Comparison of ENCODE assay signal across 20 cellular contexts in genomic region chr17:68432086-68432864, GRCh38. TPM values are rescaled to one million over a fixed set of nuclear protein-coding genes. Genes with fewer than 3 reads are reported as not detected.
DNase-seq lines count a peak whose midpoint lies in the region; ATAC-seq, FAIRE-seq and TF ChIP-seq lines count a peak whose summit lies in the region.
"Had no signal": no experiment of that assay in that cellular context is flagged by ENCODE, and none has a peak within 500 bp of the region (broad histone marks: within the 10 kb centered on the region; RNA-seq: fewer than 3 reads in every experiment).

No MANE protein-coding gene starts in this region.

- no TSS peak for BruUV-seq in HepG2 (replicated peaks; lab: Mats Ljungman, UMichigan)

- intact Hi-C loops in HepG2 (cut with micrococcal nuclease; ENCODE audit: unreplicated experiment): no loop called here
- intact Hi-C loops in right lobe of liver (cut with DNase I): loop anchor here in 1 of 2 donors (10.0 kb wide), 1 partner anchor 167 kb away; no protein-coding TSS in a partner anchor

- ATAC-seq in HepG2 (no peak), right lobe of liver (no peak)
- ATAC-seq: foreskin keratinocyte, left colon, Panc1 had no signal

- H3K9me3 ChIP-seq in HepG2 (ENCODE audit: low read length): no peaks in the 10 kb centered on the region
- no peaks in the 10 kb centered on the region for H3K9me3 ChIP-seq in right lobe of liver
- H3K9me3 ChIP-seq: esophagus muscularis mucosa, stomach, tibial artery had no signal

- TF ChIP-seq CTCF in HepG2 (CRISPR knock-in tag; IDR thresholded peaks at IDR 0.05): no peak
- TF ChIP-seq CTCF in right lobe of liver (IDR thresholded peaks at IDR 0.05): no peak

- TF ChIP-seq EP300 in HepG2 (IDR thresholded peaks at IDR 0.05; ENCODE audit: low read depth in 2 of 2, low read length in 2 of 2): no peak
- TF ChIP-seq EP300 in HepG2 (CRISPR knock-in tag; IDR thresholded peaks at IDR 0.05; ENCODE audit: borderline replicate concordance): no peak

- H3K9me3 Mint-ChIP-seq in T-helper 2 cell treated with Interferon-gamma antibody and Interleukin-4, amounts not matched to agents 5 μg/mL and 100 μg/mL, for 36 hours: no peaks in the 10 kb centered on the region
- no peaks in the 10 kb centered on the region for H3K9me3 Mint-ChIP-seq in immature natural killer cell
- H3K9me3 Mint-ChIP-seq: dendritic cell treated with granulocyte-macrophage colony-stimulating factor and Interleukin-4, amounts not matched to agents 40 ng/mL and 50 ng/mL, for 4 days; endodermal cell had no signal

- no peak overlapping the region for H3K4me2 ChIP-seq in HepG2 (ENCODE audit: low read depth, low read length)

- H3K4me1 Mint-ChIP-seq in T-helper 2 cell treated with Interferon-gamma antibody and Interleukin-4, amounts not matched to agents 5 μg/mL and 100 μg/mL, for 36 hours (ENCODE audit: low read depth): peaks cover 19% of the 10 kb centered on the region
- peaks cover 17 to 23% of the 10 kb centered on the region in 2 donors for H3K4me1 Mint-ChIP-seq in immature natural killer cell

- H4K20me1 ChIP-seq in HepG2 (ENCODE audit: insufficient read depth, low read length): no peaks in the 10 kb centered on the region

- WGBS in HepG2 (ENCODE audit: low lambda C conversion rate): 95% methylated on average over 14 of the region's 14 CpGs
- WGBS in right lobe of liver (ENCODE audit: insufficient coverage, low coverage, low lambda C conversion rate, missing lambda C conversion rate): 89% methylated on average over 4 of the region's 14 CpGs

- H3K36me3 ChIP-seq in HepG2 (replicated peaks in 1 of 2; ENCODE audit: control insufficient read depth in 1 of 2, insufficient read depth in 2 of 2, low read length in 2 of 2) (peaks cover 37 to 71% of the 10 kb centered on the region in 2 experiments), right lobe of liver (peaks cover 6 to 65% (median 8%) of the 10 kb centered on the region in 4 donors)

- H3K27ac ChIP-seq in HepG2 (ENCODE audit: extremely low read length, insufficient read depth, low read length) (no peak overlapping the region), right lobe of liver (no peak overlapping the region)
- H3K27ac ChIP-seq: esophagus muscularis mucosa, foreskin keratinocyte, stomach, tibial artery had no signal

- no peak for DNase-seq in T-helper 2 cell treated with Interferon-gamma antibody and Interleukin-4, amounts not matched to agents 5 μg/mL and 100 μg/mL, for 36 hours (ENCODE audit: low spot score)
- DNase-seq in T-helper 2 cell (no peak), HepG2 (ENCODE audit: low spot score) (no peak), right lobe of liver (no peak), immature natural killer cell (no peak), ureter (ENCODE audit: low spot score) (peak; percentile 27), NCI-H1105 (lab: John Stamatoyannopoulos, UW) (no peak), GM12892 (ENCODE audit: insufficient read length) (no peak)
- DNase-seq: foreskin keratinocyte; left colon; NCI-H187 treated with DMSO at 0.1 percent for 48 hours; NK-92 treated with Interleukin-12 subunit alpha and Interleukin-12 subunit beta, amount 100 ng/mL, for 24 hours; stomach had no signal

- H3K4me3 ChIP-seq in HepG2 (replicated peaks in 1 of 3; ENCODE audit: insufficient read depth in 1 of 3, low read depth in 2 of 3, low read length in 3 of 3): no peak overlapping the region
- H3K4me3 ChIP-seq in right lobe of liver: no peak overlapping the region
- H3K4me3 ChIP-seq: esophagus muscularis mucosa, stomach, tibial artery had no signal

- H3K27me3 Mint-ChIP-seq in T-helper 2 cell treated with Interferon-gamma antibody and Interleukin-4, amounts not matched to agents 5 μg/mL and 100 μg/mL, for 36 hours (ENCODE audit: low read depth): no peaks in the 10 kb centered on the region
- H3K27me3 Mint-ChIP-seq in immature natural killer cell (ENCODE audit: low read depth in 3 of 3): peaks cover 0 to 5% (median 4%) of the 10 kb centered on the region in 3 donors
- H3K27me3 Mint-ChIP-seq: dendritic cell treated with granulocyte-macrophage colony-stimulating factor and Interleukin-4, amounts not matched to agents 40 ng/mL and 50 ng/mL, for 4 days had no signal

- H3K4me1 ChIP-seq in HepG2 (ENCODE audit: insufficient read depth, low read length) (peaks cover 15% of the 10 kb centered on the region), right lobe of liver (peaks cover 0 to 16% (median 8%) of the 10 kb centered on the region in 4 donors)
- H3K4me1 ChIP-seq: foreskin keratinocyte, tibial artery had no signal

- peak overlapping the region; percentile 58 for H3K27ac Mint-ChIP-seq in T-helper 2 cell treated with Interferon-gamma antibody and Interleukin-4, amounts not matched to agents 5 μg/mL and 100 μg/mL, for 36 hours
- H3K27ac Mint-ChIP-seq in immature natural killer cell: peak overlapping the region in 5 of 6 donors; percentile 5 to 73 (median 35)
- H3K27ac Mint-ChIP-seq: dendritic cell treated with granulocyte-macrophage colony-stimulating factor and Interleukin-4, amounts not matched to agents 40 ng/mL and 50 ng/mL, for 4 days; endodermal cell had no signal

- TF ChIP-seq RAD21 in HepG2 (CRISPR knock-in tag; IDR thresholded peaks at IDR 0.05): no peak

- H3K9ac ChIP-seq in HepG2 (ENCODE audit: insufficient read depth, low read depth, low read length): no peak overlapping the region

- in situ Hi-C loops in HepG2 (cut with HindIII; ENCODE audit: extremely low pct_ligation_motif_present, low pct_unique_long_range_greater_than_20kb): loop anchor here (5.0 kb wide), 1 partner anchor 170 kb away; no protein-coding TSS in a partner anchor

- no peaks in the 10 kb centered on the region for H3K27me3 ChIP-seq in HepG2 (ENCODE audit: control insufficient read depth in 1 of 2, insufficient read depth in 2 of 2, low read length in 2 of 2)
- H3K27me3 ChIP-seq in right lobe of liver: no peaks in the 10 kb centered on the region
- H3K27me3 ChIP-seq: esophagus muscularis mucosa, foreskin keratinocyte, stomach, tibial artery had no signal

- no peak overlapping the region for H2AFZ ChIP-seq in HepG2 (ENCODE audit: low read length)

- POLR2A ChIA-PET in HepG2 (lab: Yijun Ruan, JAX): no interaction called here

- no peaks in the 10 kb centered on the region for H3K79me2 ChIP-seq in HepG2 (ENCODE audit: insufficient read depth, low read length)

- TF ChIP-seq POLR2A in HepG2 (IDR thresholded peaks at IDR 0.05; ENCODE audit: insufficient read depth in 1 of 2, low read depth in 2 of 2, low read length in 2 of 2): no peak
- TF ChIP-seq POLR2A in right lobe of liver (IDR thresholded peaks at IDR 0.05): no peak
- TF ChIP-seq POLR2A in GM12892 (IDR thresholded peaks at IDR 0.05; ENCODE audit: low read depth, low read length): no peak

- H3K4me3 Mint-ChIP-seq in T-helper 2 cell treated with Interferon-gamma antibody and Interleukin-4, amounts not matched to agents 5 μg/mL and 100 μg/mL, for 36 hours: no peak overlapping the region
- no peak overlapping the region for H3K4me3 Mint-ChIP-seq in immature natural killer cell
- H3K4me3 Mint-ChIP-seq: dendritic cell treated with granulocyte-macrophage colony-stimulating factor and Interleukin-4, amounts not matched to agents 40 ng/mL and 50 ng/mL, for 4 days; endodermal cell had no signal

- FAIRE-seq in HepG2 (lab: Jason Lieb, UNC) (no peak), GM12892 (lab: Jason Lieb, UNC) (no peak)
- FAIRE-seq: astrocyte, small intestine had no signal

- CTCF ChIA-PET in HepG2 (lab: Yijun Ruan, JAX; ENCODE audit: low intra/inter-chr PET ratio, low total read pairs): interaction anchor here (0.8 to 1.6 kb wide), 2 partner anchors 167 to 169 kb away, joined by 3 to 4 read pairs; no protein-coding TSS in a partner anchor

- H3K36me3 Mint-ChIP-seq in T-helper 2 cell treated with Interferon-gamma antibody and Interleukin-4, amounts not matched to agents 5 μg/mL and 100 μg/mL, for 36 hours (ENCODE audit: low read depth): peaks cover 41% of the 10 kb centered on the region
- H3K36me3 Mint-ChIP-seq in immature natural killer cell: peaks cover 26 to 58% (median 32%) of the 10 kb centered on the region in 3 donors

TF ChIP-seq in HepG2, 621 proteins besides CTCF, POLR2A, EP300 and RAD21:
- TF ChIP-seq ZNF563 (CRISPR knock-in tag; IDR thresholded peaks at IDR 0.05) (peak; percentile 23; the same call in 1 of the 2 replicates), ZNF672 (CRISPR knock-in tag; IDR thresholded peaks at IDR 0.05) (no peak), NR3C1 (CRISPR knock-in tag; IDR thresholded peaks at IDR 0.05) (no peak)

RNA-seq across cellular contexts. Expression of gene WIPI1, which starts 25.0 kb away (rescaled TPM):
- total RNA-seq in HepG2 (2016; rRNA removed; fragmentation: Illumina TruSeq; extraction: Trizol) (27.1 and 29.4 TPM in 2 replicates), right lobe of liver (10 to 100 TPM; 18.0 to 23.8 (median 19.9) TPM), ureter (43.6 TPM)
- total RNA-seq in HepG2 (2016; cell fraction: cytosol; rRNA removed; fragmentation: Illumina TruSeq; extraction: Trizol; ENCODE audit: low read depth): 42.3 and 43.2 TPM in 2 replicates
- total RNA-seq in HepG2 (2016; cell fraction: insoluble cytoplasmic fraction; rRNA removed; fragmentation: Illumina TruSeq; extraction: Trizol): 26.8 and 26.9 TPM in 2 replicates
- 52.2 and 60.9 TPM in 2 replicates for total RNA-seq in HepG2 (2016; cell fraction: membrane; rRNA removed; fragmentation: Illumina TruSeq; extraction: Trizol)
- total RNA-seq in HepG2 (2016; cell fraction: nucleus; rRNA removed; fragmentation: Illumina TruSeq; extraction: Trizol): 20.0 and 20.6 TPM in 2 replicates
- polyA plus RNA-seq in HepG2 (2011; rRNA removed) (135 and 141 TPM in 2 replicates), immature natural killer cell (10 to 100 TPM; 21.1 to 43.4 (median 30.0) TPM)
- polyA plus RNA-seq in HepG2 (2011; cell fraction: cytosol; rRNA removed): 141 and 148 TPM in 2 replicates
- 91.7 and 99.3 TPM in 2 replicates for polyA plus RNA-seq in HepG2 (2011; cell fraction: nucleus; rRNA removed)
- 48.1 and 57.2 TPM in 2 replicates for polyA plus RNA-seq in HepG2 (2012)
- polyA plus RNA-seq in HepG2 (2016; cell fraction: cytosol; fragmentation: Illumina TruSeq; extraction: Trizol; ENCODE audit: low read depth): 45.3 and 47.3 TPM in 2 replicates
- 33.2 and 35.9 TPM in 2 replicates for polyA plus RNA-seq in HepG2 (2016; cell fraction: insoluble cytoplasmic fraction; fragmentation: Illumina TruSeq; extraction: Trizol; ENCODE audit: low read depth)
- polyA plus RNA-seq in HepG2 (2016; cell fraction: membrane; fragmentation: Illumina TruSeq; extraction: Trizol; ENCODE audit: low read depth): 57.1 and 57.2 TPM in 2 replicates
- 21.9 and 35.2 TPM in 2 replicates for polyA plus RNA-seq in HepG2 (2016; cell fraction: nucleus; fragmentation: Illumina TruSeq; extraction: Trizol; ENCODE audit: insufficient read depth, low read depth)
- polyA minus RNA-seq in HepG2 (2011; rRNA and poly(A)+ RNA removed; ENCODE audit: low replicate concordance): 18.4 and 144 TPM in 2 replicates
- 64.7 and 68.0 TPM in 2 replicates for polyA minus RNA-seq in HepG2 (2011; cell fraction: cytosol; rRNA and poly(A)+ RNA removed)
- 130 and 135 TPM in 2 replicates for polyA minus RNA-seq in HepG2 (2011; cell fraction: nucleus; rRNA and poly(A)+ RNA removed)
- polyA plus RNA-seq in GM12892 (2012; ENCODE audit: missing spikeins): 11.4 TPM
